In the genomic region with DNA sequence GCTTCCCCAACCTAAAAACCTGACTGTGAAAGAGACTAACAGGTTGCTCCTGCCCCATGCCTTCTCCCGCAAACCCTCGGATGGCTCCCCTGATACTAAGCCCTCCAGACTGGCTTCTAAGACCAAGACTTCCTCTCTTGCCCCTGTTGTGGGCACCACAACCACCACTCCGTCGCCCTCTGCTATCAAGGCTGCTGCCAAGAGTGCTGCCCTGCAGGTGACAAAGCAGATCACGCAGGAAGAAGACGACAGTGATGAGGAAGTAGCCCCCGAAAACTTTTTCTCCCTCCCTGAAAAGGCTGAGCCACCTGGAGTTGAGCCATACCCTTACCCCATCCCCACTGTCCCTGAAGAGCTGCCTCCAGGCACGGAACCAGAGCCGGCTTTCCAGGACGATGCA, we compare ENCODE assay signal across 1 cellular context.
TF ChIP-seq lines count a peak whose summit lies in the region.

No MANE protein-coding gene starts in this region.

TF ChIP-seq in endothelial cell of umbilical vein, 7 proteins besides CTCF, POLR2A, EP300 and RAD21:
- TF ChIP-seq EZH2 (IDR thresholded peaks at IDR 0.05; ENCODE audit: borderline replicate concordance, low read depth, low read length, severe bottlenecking) = no peak
- no peak for TF ChIP-seq MYC (IDR thresholded peaks at IDR 0.05; ENCODE audit: low read depth, low read length)
- no peak for TF ChIP-seq FOS (IDR thresholded peaks at IDR 0.05; ENCODE audit: borderline replicate concordance, insufficient read depth, low read length)
- no peak for TF ChIP-seq GATA2 (IDR thresholded peaks at IDR 0.05; ENCODE audit: insufficient read depth, insufficient read length, low read depth, low read length)
- no peak for TF ChIP-seq POLR2AphosphoS5 (IDR thresholded peaks at IDR 0.05; ENCODE audit: insufficient read depth, low read depth, low read length)
